In genomic region chr5:133128066-133128465, GRCh38 we compare ENCODE assay signal across 17 cellular contexts.
"Had no signal": no experiment of that assay in that cellular context is flagged by ENCODE, and none has a peak within 500 bp of the region (broad histone marks: within the 10 kb centered on the region; RNA-seq: fewer than 3 reads in every experiment).

No MANE protein-coding gene starts in this region.

- H3K9me3 ChIP-seq: gastroesophageal sphincter, left lung, lower lobe of right lung, neutrophil, tibial nerve, upper lobe of right lung had no signal

- H3K4me3 ChIP-seq: gastroesophageal sphincter, left lung, lower lobe of right lung, smooth muscle cell, tibial nerve, upper lobe of right lung had no signal

- ATAC-seq: gastroesophageal sphincter; left lung; lower lobe of right lung; right cardiac atrium; stimulated activated memory B cell treated with anti-CD40 and anti-IgM and Interleukin-4, amounts not matched to agents 10 μg/mL and 1 μg/mL and 100 μg/mL, for 72 hours; upper lobe of right lung had no signal

- DNase-seq: cerebellar nuclear complex; effector CD4-positive, alpha-beta T cell; endodermal cell; glutamatergic neuron; islet precursor cell; left lung; lower lobe of right lung; mesenchymal stem cell; naive B cell; right cardiac atrium; stimulated activated CD4-positive, alpha-beta T cell treated with anti-CD3 and anti-CD28 coated beads, Interleukin-2, amount 100 ng/mL, for 48 hours; upper lobe of right lung had no signal

- H3K36me3 ChIP-seq: gastroesophageal sphincter, left lung, lower lobe of right lung, neutrophil, tibial nerve, upper lobe of right lung had no signal

- H3K27me3 ChIP-seq: gastroesophageal sphincter, left lung, neutrophil, tibial nerve, upper lobe of right lung had no signal

- H3K4me1 ChIP-seq: gastroesophageal sphincter, lower lobe of right lung, upper lobe of right lung had no signal

- H3K27ac ChIP-seq: gastroesophageal sphincter, left lung, lower lobe of right lung, neutrophil, tibial nerve, upper lobe of right lung had no signal
